ENCODE assay signal across 15 cellular contexts in genomic region chr20:46559001-46559400, GRCh38. TPM values are rescaled to one million over a fixed set of nuclear protein-coding genes. Genes with fewer than 3 reads are reported as not detected.
"Had no signal": no experiment of that assay in that cellular context is flagged by ENCODE, and none has a peak within 500 bp of the region (broad histone marks: within the 10 kb centered on the region; RNA-seq: fewer than 3 reads in every experiment).

No MANE protein-coding gene starts in this region.

- H3K27me3 ChIP-seq: ascending aorta, hepatocyte had no signal

- H3K36me3 Mint-ChIP-seq: memory B cell had no signal

- FAIRE-seq: bronchial epithelial cell, kidney had no signal

- H3K9me3 ChIP-seq: ascending aorta, left ventricle myocardium inferior had no signal

- DNase-seq: activated CD8-positive, alpha-beta memory T cell treated with anti-CD3 and anti-CD28 coated beads, Interleukin-2, amount 50 U/mL, for 48 hours; activated naive CD4-positive, alpha-beta T cell; kidney; left ventricle myocardium inferior; T-helper 17 cell had no signal

- H3K9me3 Mint-ChIP-seq: memory B cell, nephron had no signal

- H3K27ac ChIP-seq: hepatocyte, left ventricle myocardium inferior had no signal

- H3K27me3 Mint-ChIP-seq: T-helper 17 cell had no signal

- H3K36me3 ChIP-seq: ascending aorta, left ventricle myocardium inferior had no signal

- H3K4me3 ChIP-seq: ascending aorta, hepatocyte, left ventricle myocardium inferior had no signal

- H2AFZ ChIP-seq: hepatocyte had no signal

- H3K27ac Mint-ChIP-seq: memory B cell, T-helper 17 cell had no signal

- H3K4me2 ChIP-seq: hepatocyte had no signal

- H3K4me3 Mint-ChIP-seq: activated CD4-positive, alpha-beta T cell treated with anti-CD3 and anti-CD28 coated beads for 36 hours; memory B cell; nephron; T-helper 17 cell had no signal

- ATAC-seq: T-helper 17 cell had no signal

- H3K79me2 ChIP-seq: hepatocyte had no signal

RNA-seq across cellular contexts. Expression of gene OCSTAMP, which starts 8.5 kb away (rescaled TPM):
- total RNA-seq: ascending aorta, bronchial epithelial cell, chondrocyte, hepatocyte, kidney, left ventricle myocardium inferior, osteocyte, T-helper 17 cell, ureter had no signal
- polyA plus RNA-seq: esophagus, hepatocyte had no signal

RNA-seq across cellular contexts. Expression of gene ZNF334, which starts 45.6 kb away (rescaled TPM):
- total RNA-seq: ascending aorta had no signal
